In the genomic region with DNA sequence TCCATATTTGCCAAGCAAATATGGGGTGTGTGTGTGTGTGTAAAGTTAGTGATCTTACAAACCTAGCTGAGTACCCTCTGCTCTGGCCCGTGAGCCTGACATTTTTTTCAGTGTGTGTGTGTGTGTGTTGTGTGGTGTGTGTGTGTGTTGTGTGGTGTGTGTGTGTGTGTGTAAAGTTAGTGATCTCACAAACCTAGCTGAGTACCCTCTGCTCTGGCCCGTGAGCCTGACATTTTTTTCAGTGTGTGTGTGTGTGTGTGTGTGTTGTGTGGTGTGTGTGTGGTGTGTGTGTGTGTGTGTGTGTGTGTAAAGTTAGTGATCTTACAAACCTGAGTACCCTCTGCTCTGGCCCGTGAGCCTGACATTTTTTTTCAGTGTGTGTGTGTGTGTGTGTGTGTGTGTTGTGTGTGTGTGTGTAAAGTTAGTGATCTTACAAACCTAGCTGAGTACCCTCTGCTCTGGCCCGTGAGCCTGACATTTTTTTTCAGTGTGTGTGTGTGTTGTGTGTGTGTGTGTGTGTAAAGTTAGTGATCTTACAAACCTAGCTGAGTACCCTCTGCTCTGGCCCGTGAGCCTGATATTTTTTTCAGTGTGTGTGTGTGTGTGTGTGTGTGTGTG, we compare ENCODE assay signal across 9 cellular contexts. TPM values are rescaled to one million over a fixed set of nuclear protein-coding genes. Genes with fewer than 3 reads are reported as not detected.
DNase-seq lines count a peak whose midpoint lies in the region; ATAC-seq and TF ChIP-seq lines count a peak whose summit lies in the region.
"Not testable (repeated sequence)": the region's sequence is repeated elsewhere in the genome, so short reads cannot be mapped to it uniquely, and the experiment has no call there.
"Had no signal": no experiment of that assay in that cellular context is flagged by ENCODE, and none has a peak within 500 bp of the region (broad histone marks: within the 10 kb centered on the region; RNA-seq: fewer than 3 reads in every experiment).

No MANE protein-coding gene starts in this region.

- CTCF ChIA-PET in CD4-positive, alpha-beta T cell (lab: Charles Lee), result interaction anchor here (1.5 kb wide), 1 partner anchor 63 kb away, joined by 5 read pairs; no protein-coding TSS in a partner anchor

- TF ChIP-seq EP300 in neural cell (conservative IDR thresholded peaks at IDR 0.05; ENCODE audit: poor library complexity, severe bottlenecking); suprapubic skin (IDR thresholded peaks at IDR 0.05): not testable (repeated sequence)

- not testable (repeated sequence) for H3F3A ChIP-seq in neural cell (ENCODE audit: insufficient read depth, low read length, poor library complexity, severe bottlenecking)

- H2AFZ ChIP-seq in neural cell (ENCODE audit: low read depth, low read length), result not testable (repeated sequence)

- TF ChIP-seq CTCF in CD4-positive, alpha-beta T cell (IDR thresholded peaks at IDR 0.05); neural cell (IDR thresholded peaks at IDR 0.05; ENCODE audit: poor library complexity, severe bottlenecking); suprapubic skin (IDR thresholded peaks at IDR 0.05): not testable (repeated sequence)

- H3K9me3 Mint-ChIP-seq in CD4-positive, alpha-beta T cell; T-helper 2 cell treated with Interferon-gamma antibody and Interleukin-4, amounts not matched to agents 5 μg/mL and 100 μg/mL, for 36 hours; activated naive CD8-positive, alpha-beta T cell treated with anti-CD3 and anti-CD28 coated beads for 36 hours: not testable (repeated sequence)

- not testable (repeated sequence) for H3K9me2 ChIP-seq in neural cell (ENCODE audit: insufficient read depth, low read length)

- peaks cover 10% of the 10 kb centered on the region for H3K79me2 ChIP-seq in neural cell (replicated peaks; ENCODE audit: insufficient read depth, low read length)

- WGBS in HUES64, result 59% methylated on average over 3 of the region's 5 CpGs
- WGBS in suprapubic skin, result 43% methylated on average over 2 of the region's 5 CpGs

- not testable (repeated sequence) for H3K4me1 Mint-ChIP-seq in CD4-positive, alpha-beta T cell (ENCODE audit: low read depth); T-helper 2 cell treated with Interferon-gamma antibody and Interleukin-4, amounts not matched to agents 5 μg/mL and 100 μg/mL, for 36 hours (ENCODE audit: low read depth); activated naive CD8-positive, alpha-beta T cell treated with anti-CD3 and anti-CD28 coated beads for 36 hours

- ATAC-seq in CD4-positive, alpha-beta T cell (ENCODE audit: poor library complexity), result not testable (repeated sequence)

- H3K36me3 ChIP-seq in HUES64 (ENCODE audit: insufficient read depth, low read length); endocrine pancreas (ENCODE audit: control insufficient read depth, insufficient read depth, low read length); iPS-18a (ENCODE audit: control insufficient read depth, low read depth, low read length); neural cell (ENCODE audit: insufficient read depth, low read length); suprapubic skin: not testable (repeated sequence)

- H3K27ac Mint-ChIP-seq in CD4-positive, alpha-beta T cell, result peak overlapping the region; percentile 96
- H3K27ac Mint-ChIP-seq in T-helper 2 cell treated with Interferon-gamma antibody and Interleukin-4, amounts not matched to agents 5 μg/mL and 100 μg/mL, for 36 hours, result peak overlapping the region; percentile 99
- H3K27ac Mint-ChIP-seq in activated naive CD8-positive, alpha-beta T cell treated with anti-CD3 and anti-CD28 coated beads for 36 hours, result peak overlapping the region; percentile 66

- POLR2A ChIA-PET in CD4-positive, alpha-beta T cell (lab: Charles Lee), result interaction anchor here (0.9 to 2.5 kb wide), 8 partner anchors 42 to 625 kb away, joined by 3 to 20 read pairs (median 6); partner anchors contain the start of genes NCBP2, PAK2 and UBXN7

- TF ChIP-seq RAD21 in neural cell (conservative IDR thresholded peaks at IDR 0.05), result not testable (repeated sequence)

- peak overlapping the region; percentile 83 for H3K4me3 Mint-ChIP-seq in CD4-positive, alpha-beta T cell
- H3K4me3 Mint-ChIP-seq in T-helper 2 cell treated with Interferon-gamma antibody and Interleukin-4, amounts not matched to agents 5 μg/mL and 100 μg/mL, for 36 hours, result peak overlapping the region; percentile 97
- peak overlapping the region; percentile 76 for H3K4me3 Mint-ChIP-seq in activated naive CD8-positive, alpha-beta T cell treated with anti-CD3 and anti-CD28 coated beads for 36 hours

- H3K27me3 ChIP-seq in CD4-positive, alpha-beta T cell (ENCODE audit: control insufficient read depth, insufficient read depth, low read length); HUES64 (ENCODE audit: insufficient read depth, low read length); endocrine pancreas (ENCODE audit: control insufficient read depth, insufficient read depth, low read length); iPS-18a (ENCODE audit: control insufficient read depth, insufficient read depth, low read length); neural cell (ENCODE audit: insufficient read depth, low read depth, low read length); suprapubic skin: not testable (repeated sequence)

- not testable (repeated sequence) for H3K9ac ChIP-seq in HUES64 (ENCODE audit: low read depth, low read length); endocrine pancreas (ENCODE audit: control insufficient read depth, insufficient read depth, low read length); iPS-18a (ENCODE audit: low read length)
- H3K9ac ChIP-seq in neural cell (ENCODE audit: low read length), result peak overlapping the region; percentile 95

- H3K36me3 Mint-ChIP-seq in CD4-positive, alpha-beta T cell (ENCODE audit: low read depth); T-helper 2 cell treated with Interferon-gamma antibody and Interleukin-4, amounts not matched to agents 5 μg/mL and 100 μg/mL, for 36 hours (ENCODE audit: low read depth); activated naive CD8-positive, alpha-beta T cell treated with anti-CD3 and anti-CD28 coated beads for 36 hours: not testable (repeated sequence)

- H3K9me3 ChIP-seq in CD4-positive, alpha-beta T cell (ENCODE audit: control insufficient read depth, low read length); HUES64 (ENCODE audit: insufficient read depth, low read depth, low read length); endocrine pancreas (ENCODE audit: control insufficient read depth, low read length); iPS-18a (ENCODE audit: control insufficient read depth, low read depth, low read length); neural cell (ENCODE audit: low read length); suprapubic skin: not testable (repeated sequence)

- not testable (repeated sequence) for H4K20me1 ChIP-seq in neural cell (ENCODE audit: insufficient read depth)

- not testable (repeated sequence) for TF ChIP-seq POLR2A in suprapubic skin (IDR thresholded peaks at IDR 0.05)

- not testable (repeated sequence) for DNase-seq in CD4-positive, alpha-beta T cell; T-helper 2 cell treated with Interferon-gamma antibody and Interleukin-4, amounts not matched to agents 5 μg/mL and 100 μg/mL, for 36 hours (ENCODE audit: low spot score); activated naive CD8-positive, alpha-beta T cell treated with anti-CD3 and anti-CD28 coated beads for 36 hours; suprapubic skin (ENCODE audit: low spot score in 2 of 2)

- intact Hi-C loops in CD4-positive, alpha-beta T cell (cut with DNase I, micrococcal nuclease), result loop anchor here in 1 of 2 experiments (5.0 kb wide), 1 partner anchor 35 kb away; no protein-coding TSS in a partner anchor

- not testable (repeated sequence) for H3K27me3 Mint-ChIP-seq in CD4-positive, alpha-beta T cell; T-helper 2 cell treated with Interferon-gamma antibody and Interleukin-4, amounts not matched to agents 5 μg/mL and 100 μg/mL, for 36 hours (ENCODE audit: low read depth); activated naive CD8-positive, alpha-beta T cell treated with anti-CD3 and anti-CD28 coated beads for 36 hours

- H3K4me2 ChIP-seq in neural cell (ENCODE audit: low read length), result not testable (repeated sequence)

- H3K27ac ChIP-seq in CD4-positive, alpha-beta T cell (ENCODE audit: low read depth, low read length); HUES64 (ENCODE audit: low read depth, low read length); iPS-18a (ENCODE audit: low read length); neural cell (ENCODE audit: low read length); suprapubic skin: not testable (repeated sequence)

- not testable (repeated sequence) for H3K4me1 ChIP-seq in HUES64 (ENCODE audit: insufficient read depth, low read length); endocrine pancreas (ENCODE audit: control insufficient read depth, insufficient read depth, low read length); iPS-18a (ENCODE audit: control insufficient read depth, low read depth, low read length)
- H3K4me1 ChIP-seq in suprapubic skin, result peaks cover 20% of the 10 kb centered on the region

- H3K4me3 ChIP-seq in HUES64 (ENCODE audit: low read length) (peak overlapping the region; percentile 95; the same call in 1 of the 2 replicates), endocrine pancreas (ENCODE audit: control insufficient read depth, insufficient read depth, low read length) (peak overlapping the region; percentile 43), iPS-18a (ENCODE audit: low read length) (peak overlapping the region; percentile 83), neural cell (ENCODE audit: low read length) (peak overlapping the region; percentile 88), suprapubic skin (peak overlapping the region; percentile 96)

RNA-seq across cellular contexts. Expression of gene DYNLT2B, which starts 1.1 kb away (rescaled TPM):
- total RNA-seq in CD4-positive, alpha-beta T cell, result 1 to 10 TPM; 4.5 to 4.6 TPM
- 24.5 TPM for polyA plus RNA-seq in HUES64 (2013, experiment 1 of 2)
- 30.3 TPM for polyA plus RNA-seq in HUES64 (2013, experiment 2 of 2)
- total RNA-seq in activated naive CD8-positive, alpha-beta T cell treated with anti-CD3 and anti-CD28 coated beads for 36 hours, result 1 to 10 TPM; 8.1 to 8.4 TPM
- 245 and 276 TPM in 2 replicates for polyA plus RNA-seq in neural cell
- 43.1 and 51.7 TPM in 2 replicates for polyA minus RNA-seq in neural cell
- 10 to 100 TPM in 2 of 4 donors, 1 to 10 TPM in 2; 5.3 to 13.1 (median 10.6) TPM for total RNA-seq in suprapubic skin

RNA-seq across cellular contexts. Expression of gene TM4SF19, which starts 21.3 kb away (rescaled TPM):
- total RNA-seq in CD4-positive, alpha-beta T cell, result not detected
- polyA plus RNA-seq in HUES64 (2013, experiment 1 of 2), result not detected
- not detected for polyA plus RNA-seq in HUES64 (2013, experiment 2 of 2)
- total RNA-seq in activated naive CD8-positive, alpha-beta T cell treated with anti-CD3 and anti-CD28 coated beads for 36 hours, result not detected
- not detected in 2 replicates for polyA plus RNA-seq in neural cell
- polyA minus RNA-seq in neural cell, result not detected in 2 replicates
- total RNA-seq in suprapubic skin, result under 1 TPM in 2 of 4 donors, not detected in 2; 0.68 to 0.89 TPM
- total RNA-seq: HT-29 had no signal

RNA-seq across cellular contexts. Expression of gene PCYT1A, which starts 29.4 kb away (rescaled TPM):
- 10 to 100 TPM; 49.8 to 54.7 TPM for total RNA-seq in CD4-positive, alpha-beta T cell
- 23.4 TPM for polyA plus RNA-seq in HUES64 (2013, experiment 1 of 2)
- 21.7 TPM for polyA plus RNA-seq in HUES64 (2013, experiment 2 of 2)
- total RNA-seq in activated naive CD8-positive, alpha-beta T cell treated with anti-CD3 and anti-CD28 coated beads for 36 hours, result 10 to 100 TPM; 41.2 to 42.1 TPM
- 21.7 and 24.6 TPM in 2 replicates for polyA plus RNA-seq in neural cell
- polyA minus RNA-seq in neural cell, result 37.3 and 38.7 TPM in 2 replicates
- 100 to 1,000 TPM in 3 of 4 donors, 10 to 100 TPM in 1; 98.2 to 189 (median 141) TPM for total RNA-seq in suprapubic skin

Comparison
In these comparisons a context has a peak if more than half of its experiments do, and no peak if none do; other contexts are left out.
1. H3K4me3 ChIP-seq: peak in every context shown above with its lines; median percentile 96 in suprapubic skin; 95 in HUES64; 88 in neural cell; 83 in iPS-18a; 43 in endocrine pancreas.